11 cellular contexts compared by ENCODE assay signal in genomic region chr14:23260849-23261248, GRCh38. TPM values are rescaled to one million over a fixed set of nuclear protein-coding genes. Genes with fewer than 3 reads are reported as not detected.
DNase-seq lines count a peak whose midpoint lies in the region; ATAC-seq, FAIRE-seq and TF ChIP-seq lines count a peak whose summit lies in the region.
"Not testable (repeated sequence)": the region's sequence is repeated elsewhere in the genome, so short reads cannot be mapped to it uniquely, and the experiment has no call there.
"Had no signal": no experiment of that assay in that cellular context is flagged by ENCODE, and none has a peak within 500 bp of the region (broad histone marks: within the 10 kb centered on the region; RNA-seq: fewer than 3 reads in every experiment).

No MANE protein-coding gene starts in this region.

- POLR2A ChIA-PET in H1 (lab: Charles Lee; ENCODE audit: partially characterized antibody) = interaction anchor here (1.1 to 1.7 kb wide), 3 partner anchors 9 to 19 kb away, joined by 3 to 6 read pairs (median 4); no protein-coding TSS in a partner anchor
- POLR2A ChIA-PET in HepG2 (lab: Yijun Ruan, JAX) = not testable (repeated sequence)

- not testable (repeated sequence) for TF ChIP-seq RAD21 in H1 (IDR thresholded peaks at IDR 0.05 in 1 of 2, conservative IDR thresholded peaks at IDR 0.05 in 1 of 2; ENCODE audit: low read depth in 2 of 2, low read length in 2 of 2); HepG2 (CRISPR knock-in tag; IDR thresholded peaks at IDR 0.05)

- H3K36me3 Mint-ChIP-seq in neural progenitor cell = not testable (repeated sequence)

- H2BK15ac ChIP-seq in H1 (ENCODE audit: low read length) = not testable (repeated sequence)

- H3K4me3 ChIP-seq in H1 (ENCODE audit: extremely low read depth in 1 of 4, insufficient read depth in 2 of 4, low read depth in 3 of 4, low read length in 4 of 4); HepG2 (replicated peaks in 1 of 3; ENCODE audit: insufficient read depth in 1 of 3, low read depth in 2 of 3, low read length in 3 of 3); neural progenitor cell; stomach: not testable (repeated sequence)

- not testable (repeated sequence) for H2AK5ac ChIP-seq in H1 (ENCODE audit: low read depth, low read length)

- not testable (repeated sequence) for FAIRE-seq in H1 (lab: Jason Lieb, UNC); HepG2 (lab: Jason Lieb, UNC)

- not testable (repeated sequence) for H3K4me1 ChIP-seq in H1 (replicated peaks in 1 of 4; ENCODE audit: control insufficient read depth in 3 of 4, insufficient read depth in 4 of 4, low read length in 3 of 4); HepG2 (ENCODE audit: insufficient read depth, low read length); neural progenitor cell; stomach

- TF ChIP-seq POLR2A in H1 (IDR thresholded peaks at IDR 0.05; ENCODE audit: control extremely low read depth in 1 of 2, low read depth in 2 of 2, low read length in 2 of 2); HepG2 (IDR thresholded peaks at IDR 0.05; ENCODE audit: insufficient read depth in 1 of 2, low read depth in 2 of 2, low read length in 2 of 2); stomach (IDR thresholded peaks at IDR 0.05): not testable (repeated sequence)

- not testable (repeated sequence) for H3K14ac ChIP-seq in H1 (ENCODE audit: insufficient read length)

- not testable (repeated sequence) for H2BK20ac ChIP-seq in H1 (ENCODE audit: low read length)

- TF ChIP-seq EP300 in H1 (IDR thresholded peaks at IDR 0.05; ENCODE audit: borderline replicate concordance in 1 of 2, low read depth in 2 of 2, low read length in 2 of 2); HepG2 (IDR thresholded peaks at IDR 0.05; ENCODE audit: low read depth in 2 of 2, low read length in 2 of 2); HepG2 (CRISPR knock-in tag; IDR thresholded peaks at IDR 0.05; ENCODE audit: borderline replicate concordance); stomach (IDR thresholded peaks at IDR 0.05): not testable (repeated sequence)

- H4K5ac ChIP-seq in H1 (ENCODE audit: insufficient read length, low read depth, low read length) = not testable (repeated sequence)

- H3K4me2 ChIP-seq in H1 (ENCODE audit: insufficient read depth in 1 of 2, low read depth in 2 of 2, low read length in 2 of 2) = peak overlapping the region in 1 of 2 experiments; percentile 6; a peak in 1 of 4 replicates
- not testable (repeated sequence) for H3K4me2 ChIP-seq in HepG2 (ENCODE audit: low read depth, low read length); neural progenitor cell

- H2AFZ ChIP-seq in H1 (ENCODE audit: low read length) (peak overlapping the region; percentile 34; the same call in 1 of the 2 replicates), neural progenitor cell (replicated peaks) (peak overlapping the region; percentile 79)
- not testable (repeated sequence) for H2AFZ ChIP-seq in HepG2 (ENCODE audit: low read length)

- H4K8ac ChIP-seq in H1 (ENCODE audit: extremely low read depth, insufficient read depth, low read length) = not testable (repeated sequence)

- H3K18ac ChIP-seq in H1 (ENCODE audit: extremely low read depth, low read length) = not testable (repeated sequence)

- not testable (repeated sequence) for H3K27me3 Mint-ChIP-seq in neural progenitor cell (ENCODE audit: insufficient read depth, low read depth)

- ATAC-seq in HepG2 = not testable (repeated sequence)

- intact Hi-C loops in HepG2 (cut with micrococcal nuclease; ENCODE audit: unreplicated experiment) = not testable (repeated sequence)
- intact Hi-C loops in stomach (cut with DNase I; ENCODE audit: low total_unique reads) = loop anchor here (5.0 kb wide), 1 partner anchor 111 kb away; the partner anchor contains the start of gene IL25

- H3K36me3 ChIP-seq in H1 (ENCODE audit: control insufficient read depth in 2 of 4, insufficient read depth in 4 of 4, low read length in 3 of 4); HepG2 (replicated peaks in 1 of 2; ENCODE audit: control insufficient read depth in 1 of 2, insufficient read depth in 2 of 2, low read length in 2 of 2); neural progenitor cell; stomach: not testable (repeated sequence)

- in situ Hi-C loops in HepG2 (cut with HindIII; ENCODE audit: extremely low pct_ligation_motif_present, low pct_unique_long_range_greater_than_20kb) = loop anchor here (5.0 kb wide), 2 partner anchors 36 to 116 kb away; partner anchors contain the start of gene CMTM5

- H3K4me1 Mint-ChIP-seq in neural progenitor cell = not testable (repeated sequence)

- WGBS in H1 (ENCODE audit: extremely low coverage in 1 of 2, insufficient coverage in 1 of 2, insufficient read length in 1 of 2, insufficient replicate concordance in 2 of 2, low coverage in 1 of 2, low lambda C conversion rate in 2 of 2, missing lambda C conversion rate in 1 of 2), 2 experiments = 90% methylated on average over 8 of the region's 8 CpGs; no CpG with 5 or more reads in 1 of the 2 experiments
- WGBS in HepG2 (ENCODE audit: low lambda C conversion rate) = 44% methylated on average over 8 of the region's 8 CpGs
- 35 to 61% (median 50%) methylated on average over 8 of the region's 8 CpGs for WGBS in stomach, 5 donors

- CTCF ChIA-PET in H1 (lab: Charles Lee; ENCODE audit: partially characterized antibody) = interaction anchor here (0.7 to 6.0 kb wide), 18 partner anchors 10 to 192 kb away, joined by 3 to 34 read pairs (median 5); partner anchors contain the start of genes CEBPE and CMTM5
- CTCF ChIA-PET in HepG2 (lab: Yijun Ruan, JAX; ENCODE audit: low intra/inter-chr PET ratio, low total read pairs) = not testable (repeated sequence)

- not testable (repeated sequence) for H3K9me3 ChIP-seq in H1 (ENCODE audit: insufficient read depth in 2 of 2, low read depth in 1 of 2, low read length in 1 of 2); HepG2 (ENCODE audit: low read length); neural progenitor cell (ENCODE audit: low read depth); stomach

- not testable (repeated sequence) for H3K9me3 Mint-ChIP-seq in neural progenitor cell

- TF ChIP-seq CTCF in H1 (IDR thresholded peaks at IDR 0.05; ENCODE audit: control extremely low read depth in 1 of 3, insufficient read depth in 1 of 3, low read depth in 1 of 3, low read length in 3 of 3); HepG2 (CRISPR knock-in tag; IDR thresholded peaks at IDR 0.05); neural progenitor cell (IDR thresholded peaks at IDR 0.05); stomach (IDR thresholded peaks at IDR 0.05): not testable (repeated sequence)

- not testable (repeated sequence) for H3K27ac ChIP-seq in H1 (ENCODE audit: low read depth, low read length); HepG2 (ENCODE audit: extremely low read length, insufficient read depth, low read length); neural progenitor cell
- peak overlapping the region in 4 of 5 donors; percentile 21 to 69 (median 56) for H3K27ac ChIP-seq in stomach

- H2BK5ac ChIP-seq in H1 (ENCODE audit: low read depth, low read length) = not testable (repeated sequence)

- not testable (repeated sequence) for H4K20me1 ChIP-seq in H1 (replicated peaks in 1 of 2; ENCODE audit: control insufficient read depth in 1 of 2, insufficient read depth in 2 of 2, low read length in 2 of 2); HepG2 (ENCODE audit: insufficient read depth, low read length); neural progenitor cell (ENCODE audit: low read depth)

- not testable (repeated sequence) for H3K4ac ChIP-seq in H1 (replicated peaks; ENCODE audit: insufficient read length, low read depth, low read length)

- not testable (repeated sequence) for H3K23me2 ChIP-seq in H1 (ENCODE audit: low read depth, low read length)

- H3K79me1 ChIP-seq in H1 (ENCODE audit: low read depth, low read length) = not testable (repeated sequence)

- not testable (repeated sequence) for H3K27me3 ChIP-seq in H1 (replicated peaks in 1 of 4; ENCODE audit: control insufficient read depth in 3 of 4, extremely low read depth in 1 of 4, insufficient read depth in 3 of 4, low read length in 3 of 4); HepG2 (ENCODE audit: control insufficient read depth in 1 of 2, insufficient read depth in 2 of 2, low read length in 2 of 2); neural progenitor cell; stomach

- not testable (repeated sequence) for H3K56ac ChIP-seq in H1 (replicated peaks; ENCODE audit: insufficient read length, low read depth, low read length)

- H4K91ac ChIP-seq in H1 (replicated peaks; ENCODE audit: insufficient read length, low read length) = not testable (repeated sequence)

- not testable (repeated sequence) for H3K79me2 ChIP-seq in H1 (ENCODE audit: control insufficient read depth in 1 of 2, insufficient read depth in 2 of 2, low read length in 2 of 2); HepG2 (ENCODE audit: insufficient read depth, low read length); neural progenitor cell (ENCODE audit: low read depth)

- not testable (repeated sequence) for H3F3A ChIP-seq in neural progenitor cell (ENCODE audit: low read depth)

- H3K4me3 Mint-ChIP-seq in neural progenitor cell = not testable (repeated sequence)

- DNase-seq in NCI-H69 (lab: John Stamatoyannopoulos, UW) (peak; percentile 11), stomach (peak; percentile 60)
- DNase-seq in H1 (ENCODE audit: low read depth in 1 of 2, low spot score in 2 of 2); HepG2 (ENCODE audit: low spot score); neural progenitor cell (ENCODE audit: low spot score): not testable (repeated sequence)

- H3K23ac ChIP-seq in H1 (ENCODE audit: insufficient read length) = not testable (repeated sequence)

- H3K27ac Mint-ChIP-seq in neural progenitor cell = not testable (repeated sequence)

- H2BK120ac ChIP-seq in H1 (replicated peaks; ENCODE audit: low read depth, low read length) = not testable (repeated sequence)

- H3K9ac ChIP-seq in H1 (replicated peaks in 1 of 4; ENCODE audit: extremely low read depth in 1 of 4, low read depth in 3 of 4, low read length in 3 of 4); HepG2 (ENCODE audit: insufficient read depth, low read depth, low read length); neural progenitor cell: not testable (repeated sequence)

- not testable (repeated sequence) for H2BK12ac ChIP-seq in H1 (ENCODE audit: low read depth, low read length)

- not testable (repeated sequence) for BruUV-seq in HepG2 (replicated peaks; lab: Mats Ljungman, UMichigan)

RNA-seq across cellular contexts. Expression of gene RNF212B, which starts 23.1 kb away (rescaled TPM):
- 1.2 TPM in 1 of 2 replicates, not detected in the other for total RNA-seq in H1 (2021; fragmentation: NEBNext Ultra II Directional; extraction: Animal tissue kit (Norgen Biotek cat#: 25700))
- polyA plus RNA-seq in H1 (2011; rRNA removed) = 0.36 and 0.95 TPM in 2 replicates
- 0.32 TPM for polyA plus RNA-seq in H1 (2011; cell fraction: cytosol; rRNA removed)
- 0.36 TPM for polyA plus RNA-seq in H1 (2011; cell fraction: nucleus; rRNA removed)
- 0.20 to 1.1 TPM (median 0.38 TPM) in 3 of 4 replicates, not detected in the other for polyA plus RNA-seq in H1 (2012, experiment 1 of 2)
- polyA plus RNA-seq in H1 (2012, experiment 2 of 2) = 0.20 TPM
- 0.34 TPM for polyA plus RNA-seq in H1 (2013, experiment 1 of 2)
- polyA plus RNA-seq in H1 (2013, experiment 2 of 2) = 0.55 TPM
- polyA minus RNA-seq in H1 (2011; rRNA and poly(A)+ RNA removed) = 0.44 and 0.95 TPM in 2 replicates
- polyA minus RNA-seq in H1 (2011; cell fraction: cytosol; rRNA and poly(A)+ RNA removed) = not detected
- polyA minus RNA-seq in H1 (2011; cell fraction: nucleus; rRNA and poly(A)+ RNA removed) = not detected
- not detected in 2 replicates for total RNA-seq in HepG2 (2016; rRNA removed; fragmentation: Illumina TruSeq; extraction: Trizol)
- not detected in 2 replicates for total RNA-seq in HepG2 (2016; cell fraction: cytosol; rRNA removed; fragmentation: Illumina TruSeq; extraction: Trizol; ENCODE audit: low read depth)
- total RNA-seq in HepG2 (2016; cell fraction: insoluble cytoplasmic fraction; rRNA removed; fragmentation: Illumina TruSeq; extraction: Trizol) = not detected in 2 replicates
- total RNA-seq in HepG2 (2016; cell fraction: membrane; rRNA removed; fragmentation: Illumina TruSeq; extraction: Trizol) = not detected in 2 replicates
- total RNA-seq in HepG2 (2016; cell fraction: nucleus; rRNA removed; fragmentation: Illumina TruSeq; extraction: Trizol) = not detected in 2 replicates
- 0.05 TPM in 1 of 2 replicates, not detected in the other for polyA plus RNA-seq in HepG2 (2011; rRNA removed)
- polyA plus RNA-seq in HepG2 (2011; cell fraction: cytosol; rRNA removed) = not detected in 2 replicates
- not detected in 2 replicates for polyA plus RNA-seq in HepG2 (2011; cell fraction: nucleus; rRNA removed)
- polyA plus RNA-seq in HepG2 (2012) = not detected in 2 replicates
- polyA plus RNA-seq in HepG2 (2016; cell fraction: cytosol; fragmentation: Illumina TruSeq; extraction: Trizol; ENCODE audit: low read depth) = not detected in 2 replicates
- polyA plus RNA-seq in HepG2 (2016; cell fraction: insoluble cytoplasmic fraction; fragmentation: Illumina TruSeq; extraction: Trizol; ENCODE audit: low read depth) = not detected in 2 replicates
- not detected in 2 replicates for polyA plus RNA-seq in HepG2 (2016; cell fraction: membrane; fragmentation: Illumina TruSeq; extraction: Trizol; ENCODE audit: low read depth)
- not detected in 2 replicates for polyA plus RNA-seq in HepG2 (2016; cell fraction: nucleus; fragmentation: Illumina TruSeq; extraction: Trizol; ENCODE audit: insufficient read depth, low read depth)
- polyA minus RNA-seq in HepG2 (2011; rRNA and poly(A)+ RNA removed; ENCODE audit: low replicate concordance) = not detected in 2 replicates
- not detected in 2 replicates for polyA minus RNA-seq in HepG2 (2011; cell fraction: cytosol; rRNA and poly(A)+ RNA removed)
- polyA minus RNA-seq in HepG2 (2011; cell fraction: nucleus; rRNA and poly(A)+ RNA removed) = not detected in 2 replicates
- total RNA-seq in neural progenitor cell (ENCODE audit: low replicate concordance) = 0.50 TPM in 1 of 2 replicates, not detected in the other
- not detected for total RNA-seq in stomach
- 1 to 10 TPM in 2 of 3 donors, under 1 TPM in 1; 0.40 to 1.1 (median 1.1) TPM for polyA plus RNA-seq in stomach
- total RNA-seq: A172; CD4-positive, CD25-positive, alpha-beta regulatory T cell; CD8-positive, alpha-beta memory T cell; G401; GM12878; H4 had no signal
- polyA plus RNA-seq: CD4-positive, CD25-positive, alpha-beta regulatory T cell; CD8-positive, alpha-beta memory T cell; GM12878 had no signal

RNA-seq across cellular contexts. Expression of gene HOMEZ, which starts 25.1 kb away (rescaled TPM):
- 9.1 and 9.7 TPM in 2 replicates for total RNA-seq in H1 (2021; fragmentation: NEBNext Ultra II Directional; extraction: Animal tissue kit (Norgen Biotek cat#: 25700))
- polyA plus RNA-seq in H1 (2011; rRNA removed) (12.3 and 15.9 TPM in 2 replicates), HepG2 (2011; rRNA removed) (31.8 and 35.0 TPM in 2 replicates), stomach (1 to 10 TPM; 5.8 to 9.6 (median 7.0) TPM)
- 11.8 TPM for polyA plus RNA-seq in H1 (2011; cell fraction: cytosol; rRNA removed)
- polyA plus RNA-seq in H1 (2011; cell fraction: nucleus; rRNA removed) = 13.2 TPM
- polyA plus RNA-seq in H1 (2012, experiment 1 of 2) = 6.4 to 10.5 TPM (median 9.5 TPM) in 4 replicates
- 5.1 TPM for polyA plus RNA-seq in H1 (2012, experiment 2 of 2)
- polyA plus RNA-seq in H1 (2013, experiment 1 of 2) = 10.2 TPM
- polyA plus RNA-seq in H1 (2013, experiment 2 of 2) = 8.2 TPM
- polyA minus RNA-seq in H1 (2011; rRNA and poly(A)+ RNA removed) = 22.8 and 28.2 TPM in 2 replicates
- 7.9 TPM for polyA minus RNA-seq in H1 (2011; cell fraction: cytosol; rRNA and poly(A)+ RNA removed)
- 7.8 TPM for polyA minus RNA-seq in H1 (2011; cell fraction: nucleus; rRNA and poly(A)+ RNA removed)
- total RNA-seq in HepG2 (2016; rRNA removed; fragmentation: Illumina TruSeq; extraction: Trizol) (13.6 and 14.5 TPM in 2 replicates), neural progenitor cell (ENCODE audit: low replicate concordance) (21.0 and 22.7 TPM in 2 replicates), stomach (100 to 1,000 TPM in 1 of 5 donors, 10 to 100 TPM in 1, 1 to 10 TPM in 3; 5.1 to 103 (median 8.3) TPM)
- 11.3 and 13.1 TPM in 2 replicates for total RNA-seq in HepG2 (2016; cell fraction: cytosol; rRNA removed; fragmentation: Illumina TruSeq; extraction: Trizol; ENCODE audit: low read depth)
- total RNA-seq in HepG2 (2016; cell fraction: insoluble cytoplasmic fraction; rRNA removed; fragmentation: Illumina TruSeq; extraction: Trizol) = 10.5 and 16.1 TPM in 2 replicates
- 14.8 and 16.4 TPM in 2 replicates for total RNA-seq in HepG2 (2016; cell fraction: membrane; rRNA removed; fragmentation: Illumina TruSeq; extraction: Trizol)
- 10.9 and 15.9 TPM in 2 replicates for total RNA-seq in HepG2 (2016; cell fraction: nucleus; rRNA removed; fragmentation: Illumina TruSeq; extraction: Trizol)
- 26.7 and 26.8 TPM in 2 replicates for polyA plus RNA-seq in HepG2 (2011; cell fraction: cytosol; rRNA removed)
- polyA plus RNA-seq in HepG2 (2011; cell fraction: nucleus; rRNA removed) = 13.9 and 15.8 TPM in 2 replicates
- polyA plus RNA-seq in HepG2 (2012) = 11.3 and 15.2 TPM in 2 replicates
- polyA plus RNA-seq in HepG2 (2016; cell fraction: cytosol; fragmentation: Illumina TruSeq; extraction: Trizol; ENCODE audit: low read depth) = 29.8 and 33.7 TPM in 2 replicates
- 16.7 and 23.2 TPM in 2 replicates for polyA plus RNA-seq in HepG2 (2016; cell fraction: insoluble cytoplasmic fraction; fragmentation: Illumina TruSeq; extraction: Trizol; ENCODE audit: low read depth)
- polyA plus RNA-seq in HepG2 (2016; cell fraction: membrane; fragmentation: Illumina TruSeq; extraction: Trizol; ENCODE audit: low read depth) = 23.7 and 26.4 TPM in 2 replicates
- polyA plus RNA-seq in HepG2 (2016; cell fraction: nucleus; fragmentation: Illumina TruSeq; extraction: Trizol; ENCODE audit: insufficient read depth, low read depth) = 20.7 and 24.1 TPM in 2 replicates
- 56.0 and 72.1 TPM in 2 replicates for polyA minus RNA-seq in HepG2 (2011; rRNA and poly(A)+ RNA removed; ENCODE audit: low replicate concordance)
- polyA minus RNA-seq in HepG2 (2011; cell fraction: cytosol; rRNA and poly(A)+ RNA removed) = 22.0 and 25.8 TPM in 2 replicates
- 19.6 and 28.8 TPM in 2 replicates for polyA minus RNA-seq in HepG2 (2011; cell fraction: nucleus; rRNA and poly(A)+ RNA removed)

RNA-seq across cellular contexts. Expression of gene PPP1R3E, which starts 41.8 kb away (rescaled TPM):
- 3.7 and 4.4 TPM in 2 replicates for total RNA-seq in H1 (2021; fragmentation: NEBNext Ultra II Directional; extraction: Animal tissue kit (Norgen Biotek cat#: 25700))
- polyA plus RNA-seq in H1 (2011; rRNA removed) = 3.5 and 4.7 TPM in 2 replicates
- polyA plus RNA-seq in H1 (2011; cell fraction: cytosol; rRNA removed) = 4.4 TPM
- polyA plus RNA-seq in H1 (2011; cell fraction: nucleus; rRNA removed) = 12.4 TPM
- 3.4 to 5.3 TPM (median 5.1 TPM) in 4 replicates for polyA plus RNA-seq in H1 (2012, experiment 1 of 2)
- polyA plus RNA-seq in H1 (2012, experiment 2 of 2) = 1.0 TPM
- polyA plus RNA-seq in H1 (2013, experiment 1 of 2) = 5.4 TPM
- 3.9 TPM for polyA plus RNA-seq in H1 (2013, experiment 2 of 2)
- polyA minus RNA-seq in H1 (2011; rRNA and poly(A)+ RNA removed) = 3.2 and 5.9 TPM in 2 replicates
- polyA minus RNA-seq in H1 (2011; cell fraction: cytosol; rRNA and poly(A)+ RNA removed) = 1.7 TPM
- polyA minus RNA-seq in H1 (2011; cell fraction: nucleus; rRNA and poly(A)+ RNA removed) = 5.4 TPM
- total RNA-seq in HepG2 (2016; rRNA removed; fragmentation: Illumina TruSeq; extraction: Trizol) = 8.3 and 16.5 TPM in 2 replicates
- 2.5 and 3.0 TPM in 2 replicates for total RNA-seq in HepG2 (2016; cell fraction: cytosol; rRNA removed; fragmentation: Illumina TruSeq; extraction: Trizol; ENCODE audit: low read depth)
- 8.0 and 15.9 TPM in 2 replicates for total RNA-seq in HepG2 (2016; cell fraction: insoluble cytoplasmic fraction; rRNA removed; fragmentation: Illumina TruSeq; extraction: Trizol)
- total RNA-seq in HepG2 (2016; cell fraction: membrane; rRNA removed; fragmentation: Illumina TruSeq; extraction: Trizol) = 7.4 and 8.8 TPM in 2 replicates
- total RNA-seq in HepG2 (2016; cell fraction: nucleus; rRNA removed; fragmentation: Illumina TruSeq; extraction: Trizol) = 19.8 and 23.1 TPM in 2 replicates
- 22.5 and 26.5 TPM in 2 replicates for polyA plus RNA-seq in HepG2 (2011; rRNA removed)
- polyA plus RNA-seq in HepG2 (2011; cell fraction: cytosol; rRNA removed) = 7.4 and 8.8 TPM in 2 replicates
- 76.6 and 82.6 TPM in 2 replicates for polyA plus RNA-seq in HepG2 (2011; cell fraction: nucleus; rRNA removed)
- 17.5 and 26.4 TPM in 2 replicates for polyA plus RNA-seq in HepG2 (2012)
- polyA plus RNA-seq in HepG2 (2016; cell fraction: cytosol; fragmentation: Illumina TruSeq; extraction: Trizol; ENCODE audit: low read depth) = 3.7 and 5.1 TPM in 2 replicates
- 11.7 and 14.7 TPM in 2 replicates for polyA plus RNA-seq in HepG2 (2016; cell fraction: insoluble cytoplasmic fraction; fragmentation: Illumina TruSeq; extraction: Trizol; ENCODE audit: low read depth)
- polyA plus RNA-seq in HepG2 (2016; cell fraction: membrane; fragmentation: Illumina TruSeq; extraction: Trizol; ENCODE audit: low read depth) = 7.2 and 7.4 TPM in 2 replicates
- 47.6 and 61.8 TPM in 2 replicates for polyA plus RNA-seq in HepG2 (2016; cell fraction: nucleus; fragmentation: Illumina TruSeq; extraction: Trizol; ENCODE audit: insufficient read depth, low read depth)
- polyA minus RNA-seq in HepG2 (2011; rRNA and poly(A)+ RNA removed; ENCODE audit: low replicate concordance) = 10.2 and 19.7 TPM in 2 replicates
- polyA minus RNA-seq in HepG2 (2011; cell fraction: cytosol; rRNA and poly(A)+ RNA removed) = 2.6 and 4.5 TPM in 2 replicates
- polyA minus RNA-seq in HepG2 (2011; cell fraction: nucleus; rRNA and poly(A)+ RNA removed) = 55.5 and 56.2 TPM in 2 replicates
- 6.3 and 10.6 TPM in 2 replicates for total RNA-seq in neural progenitor cell (ENCODE audit: low replicate concordance)
- 10 to 100 TPM in 1 of 5 donors, 1 to 10 TPM in 4; 1.7 to 17.0 (median 6.8) TPM for total RNA-seq in stomach
- polyA plus RNA-seq in stomach = 10 to 100 TPM; 13.5 to 17.6 (median 16.4) TPM

RNA-seq across cellular contexts. Expression of gene BCL2L2, which starts 45.8 kb away (rescaled TPM):
- 13.3 and 13.8 TPM in 2 replicates for total RNA-seq in H1 (2021; fragmentation: NEBNext Ultra II Directional; extraction: Animal tissue kit (Norgen Biotek cat#: 25700))
- polyA plus RNA-seq in H1 (2011; rRNA removed) = 9.3 and 10.5 TPM in 2 replicates
- polyA plus RNA-seq in H1 (2011; cell fraction: cytosol; rRNA removed) = 14.7 TPM
- 11.6 TPM for polyA plus RNA-seq in H1 (2011; cell fraction: nucleus; rRNA removed)
- 16.7 to 19.3 TPM (median 18.0 TPM) in 4 replicates for polyA plus RNA-seq in H1 (2012, experiment 1 of 2)
- 5.7 TPM for polyA plus RNA-seq in H1 (2012, experiment 2 of 2)
- 6.5 TPM for polyA plus RNA-seq in H1 (2013, experiment 1 of 2)
- 5.9 TPM for polyA plus RNA-seq in H1 (2013, experiment 2 of 2)
- polyA minus RNA-seq in H1 (2011; rRNA and poly(A)+ RNA removed) = 10.6 and 10.8 TPM in 2 replicates
- 5.8 TPM for polyA minus RNA-seq in H1 (2011; cell fraction: cytosol; rRNA and poly(A)+ RNA removed)
- polyA minus RNA-seq in H1 (2011; cell fraction: nucleus; rRNA and poly(A)+ RNA removed) = 10.5 TPM
- 26.6 and 28.1 TPM in 2 replicates for total RNA-seq in HepG2 (2016; rRNA removed; fragmentation: Illumina TruSeq; extraction: Trizol)
- 5.8 and 7.1 TPM in 2 replicates for total RNA-seq in HepG2 (2016; cell fraction: cytosol; rRNA removed; fragmentation: Illumina TruSeq; extraction: Trizol; ENCODE audit: low read depth)
- 23.5 and 29.8 TPM in 2 replicates for total RNA-seq in HepG2 (2016; cell fraction: insoluble cytoplasmic fraction; rRNA removed; fragmentation: Illumina TruSeq; extraction: Trizol)
- 24.4 and 25.0 TPM in 2 replicates for total RNA-seq in HepG2 (2016; cell fraction: membrane; rRNA removed; fragmentation: Illumina TruSeq; extraction: Trizol)
- total RNA-seq in HepG2 (2016; cell fraction: nucleus; rRNA removed; fragmentation: Illumina TruSeq; extraction: Trizol) = 38.0 and 39.0 TPM in 2 replicates
- 49.8 and 58.5 TPM in 2 replicates for polyA plus RNA-seq in HepG2 (2011; rRNA removed)
- 47.5 and 52.5 TPM in 2 replicates for polyA plus RNA-seq in HepG2 (2011; cell fraction: cytosol; rRNA removed)
- 125 and 134 TPM in 2 replicates for polyA plus RNA-seq in HepG2 (2011; cell fraction: nucleus; rRNA removed)
- 58.4 and 61.4 TPM in 2 replicates for polyA plus RNA-seq in HepG2 (2012)
- 5.0 and 5.6 TPM in 2 replicates for polyA plus RNA-seq in HepG2 (2016; cell fraction: cytosol; fragmentation: Illumina TruSeq; extraction: Trizol; ENCODE audit: low read depth)
- polyA plus RNA-seq in HepG2 (2016; cell fraction: insoluble cytoplasmic fraction; fragmentation: Illumina TruSeq; extraction: Trizol; ENCODE audit: low read depth) = 24.9 and 26.1 TPM in 2 replicates
- 16.9 and 17.1 TPM in 2 replicates for polyA plus RNA-seq in HepG2 (2016; cell fraction: membrane; fragmentation: Illumina TruSeq; extraction: Trizol; ENCODE audit: low read depth)
- 62.1 and 68.2 TPM in 2 replicates for polyA plus RNA-seq in HepG2 (2016; cell fraction: nucleus; fragmentation: Illumina TruSeq; extraction: Trizol; ENCODE audit: insufficient read depth, low read depth)
- polyA minus RNA-seq in HepG2 (2011; rRNA and poly(A)+ RNA removed; ENCODE audit: low replicate concordance) = 14.9 and 41.6 TPM in 2 replicates
- polyA minus RNA-seq in HepG2 (2011; cell fraction: cytosol; rRNA and poly(A)+ RNA removed) = 15.1 and 17.5 TPM in 2 replicates
- polyA minus RNA-seq in HepG2 (2011; cell fraction: nucleus; rRNA and poly(A)+ RNA removed) = 64.5 and 72.0 TPM in 2 replicates
- total RNA-seq in neural progenitor cell (ENCODE audit: low replicate concordance) = 14.9 and 18.0 TPM in 2 replicates
- 10 to 100 TPM; 14.0 to 47.5 (median 39.8) TPM for total RNA-seq in stomach
- polyA plus RNA-seq in stomach = 10 to 100 TPM; 28.1 to 84.1 (median 48.4) TPM
- polyA plus RNA-seq: CD4-positive, CD25-positive, alpha-beta regulatory T cell had no signal
